1 cellular context compared by ENCODE assay signal in the genomic region with DNA sequence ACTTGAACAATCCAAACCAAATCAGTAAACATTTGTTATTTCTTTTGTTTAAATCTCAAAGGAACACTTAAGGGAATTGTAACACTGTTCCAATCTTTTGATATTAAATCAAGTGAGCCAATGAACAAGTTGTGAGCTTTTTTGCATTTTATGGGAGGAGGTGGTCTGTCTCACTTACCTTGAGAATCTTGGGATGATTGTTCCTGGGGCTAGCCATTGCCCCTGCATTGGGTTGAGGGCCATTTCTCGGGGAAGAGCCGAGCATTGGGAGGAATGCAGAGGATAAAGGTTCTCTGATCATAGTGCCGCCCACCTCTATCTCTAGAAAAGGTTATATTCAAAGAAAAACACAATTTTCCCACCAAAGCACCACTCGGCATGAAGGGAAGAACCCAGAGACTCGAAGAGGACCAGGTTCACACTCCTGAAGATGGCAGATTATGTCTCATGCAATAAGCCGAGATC.
TF ChIP-seq lines count a peak whose summit lies in the region.

No MANE protein-coding gene starts in this region.

TF ChIP-seq in HepG2, 621 proteins besides CTCF, POLR2A, EP300 and RAD21 (continued from another document and continues in another):
- TF ChIP-seq, protein P1, sequence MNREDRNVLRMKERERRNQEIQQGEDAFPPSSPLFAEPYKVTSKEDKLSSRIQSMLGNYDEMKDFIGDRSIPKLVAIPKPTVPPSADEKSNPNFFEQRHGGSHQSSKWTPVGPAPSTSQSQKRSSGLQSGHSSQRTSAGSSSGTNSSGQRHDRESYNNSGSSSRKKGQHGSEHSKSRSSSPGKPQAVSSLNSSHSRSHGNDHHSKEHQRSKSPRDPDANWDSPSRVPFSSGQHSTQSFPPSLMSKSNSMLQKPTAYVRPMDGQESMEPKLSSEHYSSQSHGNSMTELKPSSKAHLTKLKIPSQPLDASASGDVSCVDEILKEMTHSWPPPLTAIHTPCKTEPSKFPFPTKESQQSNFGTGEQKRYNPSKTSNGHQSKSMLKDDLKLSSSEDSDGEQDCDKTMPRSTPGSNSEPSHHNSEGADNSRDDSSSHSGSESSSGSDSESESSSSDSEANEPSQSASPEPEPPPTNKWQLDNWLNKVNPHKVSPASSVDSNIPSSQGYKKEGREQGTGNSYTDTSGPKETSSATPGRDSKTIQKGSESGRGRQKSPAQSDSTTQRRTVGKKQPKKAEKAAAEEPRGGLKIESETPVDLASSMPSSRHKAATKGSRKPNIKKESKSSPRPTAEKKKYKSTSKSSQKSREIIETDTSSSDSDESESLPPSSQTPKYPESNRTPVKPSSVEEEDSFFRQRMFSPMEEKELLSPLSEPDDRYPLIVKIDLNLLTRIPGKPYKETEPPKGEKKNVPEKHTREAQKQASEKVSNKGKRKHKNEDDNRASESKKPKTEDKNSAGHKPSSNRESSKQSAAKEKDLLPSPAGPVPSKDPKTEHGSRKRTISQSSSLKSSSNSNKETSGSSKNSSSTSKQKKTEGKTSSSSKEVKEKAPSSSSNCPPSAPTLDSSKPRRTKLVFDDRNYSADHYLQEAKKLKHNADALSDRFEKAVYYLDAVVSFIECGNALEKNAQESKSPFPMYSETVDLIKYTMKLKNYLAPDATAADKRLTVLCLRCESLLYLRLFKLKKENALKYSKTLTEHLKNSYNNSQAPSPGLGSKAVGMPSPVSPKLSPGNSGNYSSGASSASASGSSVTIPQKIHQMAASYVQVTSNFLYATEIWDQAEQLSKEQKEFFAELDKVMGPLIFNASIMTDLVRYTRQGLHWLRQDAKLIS (CRISPR knock-in tag; IDR thresholded peaks at IDR 0.05): 0 out of 2 replicates have a peak, but pooled peaks have one; percentile 99
- 0 out of 2 replicates have a peak, but pooled peaks have one; percentile 4 for TF ChIP-seq ZNF777 (CRISPR knock-in tag; IDR thresholded peaks at IDR 0.05)
- no peak for TF ChIP-seq KLF16 (CRISPR knock-in tag; IDR thresholded peaks at IDR 0.05)
- 0 out of 2 replicates have a peak, but pooled peaks have one; percentile 2 for TF ChIP-seq ZSCAN25 (CRISPR knock-in tag; IDR thresholded peaks at IDR 0.05)
- TF ChIP-seq, protein P2, sequence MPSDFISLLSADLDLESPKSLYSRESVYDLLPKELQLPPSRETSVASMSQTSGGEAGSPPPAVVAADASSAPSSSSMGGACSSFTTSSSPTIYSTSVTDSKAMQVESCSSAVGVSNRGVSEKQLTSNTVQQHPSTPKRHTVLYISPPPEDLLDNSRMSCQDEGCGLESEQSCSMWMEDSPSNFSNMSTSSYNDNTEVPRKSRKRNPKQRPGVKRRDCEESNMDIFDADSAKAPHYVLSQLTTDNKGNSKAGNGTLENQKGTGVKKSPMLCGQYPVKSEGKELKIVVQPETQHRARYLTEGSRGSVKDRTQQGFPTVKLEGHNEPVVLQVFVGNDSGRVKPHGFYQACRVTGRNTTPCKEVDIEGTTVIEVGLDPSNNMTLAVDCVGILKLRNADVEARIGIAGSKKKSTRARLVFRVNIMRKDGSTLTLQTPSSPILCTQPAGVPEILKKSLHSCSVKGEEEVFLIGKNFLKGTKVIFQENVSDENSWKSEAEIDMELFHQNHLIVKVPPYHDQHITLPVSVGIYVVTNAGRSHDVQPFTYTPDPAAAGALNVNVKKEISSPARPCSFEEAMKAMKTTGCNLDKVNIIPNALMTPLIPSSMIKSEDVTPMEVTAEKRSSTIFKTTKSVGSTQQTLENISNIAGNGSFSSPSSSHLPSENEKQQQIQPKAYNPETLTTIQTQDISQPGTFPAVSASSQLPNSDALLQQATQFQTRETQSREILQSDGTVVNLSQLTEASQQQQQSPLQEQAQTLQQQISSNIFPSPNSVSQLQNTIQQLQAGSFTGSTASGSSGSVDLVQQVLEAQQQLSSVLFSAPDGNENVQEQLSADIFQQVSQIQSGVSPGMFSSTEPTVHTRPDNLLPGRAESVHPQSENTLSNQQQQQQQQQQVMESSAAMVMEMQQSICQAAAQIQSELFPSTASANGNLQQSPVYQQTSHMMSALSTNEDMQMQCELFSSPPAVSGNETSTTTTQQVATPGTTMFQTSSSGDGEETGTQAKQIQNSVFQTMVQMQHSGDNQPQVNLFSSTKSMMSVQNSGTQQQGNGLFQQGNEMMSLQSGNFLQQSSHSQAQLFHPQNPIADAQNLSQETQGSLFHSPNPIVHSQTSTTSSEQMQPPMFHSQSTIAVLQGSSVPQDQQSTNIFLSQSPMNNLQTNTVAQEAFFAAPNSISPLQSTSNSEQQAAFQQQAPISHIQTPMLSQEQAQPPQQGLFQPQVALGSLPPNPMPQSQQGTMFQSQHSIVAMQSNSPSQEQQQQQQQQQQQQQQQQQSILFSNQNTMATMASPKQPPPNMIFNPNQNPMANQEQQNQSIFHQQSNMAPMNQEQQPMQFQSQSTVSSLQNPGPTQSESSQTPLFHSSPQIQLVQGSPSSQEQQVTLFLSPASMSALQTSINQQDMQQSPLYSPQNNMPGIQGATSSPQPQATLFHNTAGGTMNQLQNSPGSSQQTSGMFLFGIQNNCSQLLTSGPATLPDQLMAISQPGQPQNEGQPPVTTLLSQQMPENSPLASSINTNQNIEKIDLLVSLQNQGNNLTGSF (CRISPR knock-in tag; IDR thresholded peaks at IDR 0.05): 0 out of 2 replicates have a peak, but pooled peaks have one; percentile 48
- peak; percentile 97 for TF ChIP-seq ZNF781 (CRISPR knock-in tag; IDR thresholded peaks at IDR 0.05; ENCODE audit: borderline replicate concordance, not compliant biosample characterization)
- TF ChIP-seq ZNF468 (CRISPR knock-in tag; IDR thresholded peaks at IDR 0.05): no peak
- TF ChIP-seq ZNF136 (CRISPR knock-in tag; IDR thresholded peaks at IDR 0.05; ENCODE audit: low read depth): 0 out of 2 replicates have a peak, but pooled peaks have one; percentile 38
- TF ChIP-seq ZKSCAN5 (CRISPR knock-in tag; IDR thresholded peaks at IDR 0.05): no peak
- peak; percentile 87 for TF ChIP-seq AGO2 (optimal IDR thresholded peaks at IDR 0.05; ENCODE audit: low read depth, low read length)
- peak; percentile 78 for TF ChIP-seq ZC3H4 (CRISPR knock-in tag; IDR thresholded peaks at IDR 0.05; ENCODE audit: borderline replicate concordance)
- no peak for TF ChIP-seq XBP1 (CRISPR knock-in tag; IDR thresholded peaks at IDR 0.05)
- peak; percentile 95 for TF ChIP-seq RBFOX2 (IDR thresholded peaks at IDR 0.05; ENCODE audit: low read depth, low read length)
- TF ChIP-seq GATAD2A (CRISPR knock-in tag; IDR thresholded peaks at IDR 0.05): no peak
- no peak; the same call in 1 of the 2 replicates for TF ChIP-seq POLR2AphosphoS5 (IDR thresholded peaks at IDR 0.05; ENCODE audit: low read depth, low read length)
- TF ChIP-seq, protein P3, sequence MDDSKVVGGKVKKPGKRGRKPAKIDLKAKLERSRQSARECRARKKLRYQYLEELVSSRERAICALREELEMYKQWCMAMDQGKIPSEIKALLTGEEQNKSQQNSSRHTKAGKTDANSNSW (CRISPR knock-in tag; IDR thresholded peaks at IDR 0.05; ENCODE audit: borderline replicate concordance): 0 out of 2 replicates have a peak, but pooled peaks have one; percentile 56
- TF ChIP-seq, protein P4, sequence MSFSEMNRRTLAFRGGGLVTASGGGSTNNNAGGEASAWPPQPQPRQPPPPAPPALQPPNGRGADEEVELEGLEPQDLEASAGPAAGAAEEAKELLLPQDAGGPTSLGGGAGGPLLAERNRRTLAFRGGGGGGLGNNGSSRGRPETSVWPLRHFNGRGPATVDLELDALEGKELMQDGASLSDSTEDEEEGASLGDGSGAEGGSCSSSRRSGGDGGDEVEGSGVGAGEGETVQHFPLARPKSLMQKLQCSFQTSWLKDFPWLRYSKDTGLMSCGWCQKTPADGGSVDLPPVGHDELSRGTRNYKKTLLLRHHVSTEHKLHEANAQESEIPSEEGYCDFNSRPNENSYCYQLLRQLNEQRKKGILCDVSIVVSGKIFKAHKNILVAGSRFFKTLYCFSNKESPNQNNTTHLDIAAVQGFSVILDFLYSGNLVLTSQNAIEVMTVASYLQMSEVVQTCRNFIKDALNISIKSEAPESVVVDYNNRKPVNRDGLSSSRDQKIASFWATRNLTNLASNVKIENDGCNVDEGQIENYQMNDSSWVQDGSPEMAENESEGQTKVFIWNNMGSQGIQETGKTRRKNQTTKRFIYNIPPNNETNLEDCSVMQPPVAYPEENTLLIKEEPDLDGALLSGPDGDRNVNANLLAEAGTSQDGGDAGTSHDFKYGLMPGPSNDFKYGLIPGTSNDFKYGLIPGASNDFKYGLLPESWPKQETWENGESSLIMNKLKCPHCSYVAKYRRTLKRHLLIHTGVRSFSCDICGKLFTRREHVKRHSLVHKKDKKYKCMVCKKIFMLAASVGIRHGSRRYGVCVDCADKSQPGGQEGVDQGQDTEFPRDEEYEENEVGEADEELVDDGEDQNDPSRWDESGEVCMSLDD (CRISPR knock-in tag; IDR thresholded peaks at IDR 0.05; ENCODE audit: borderline replicate concordance): 0 out of 2 replicates have a peak, but pooled peaks have one; percentile 15
- TF ChIP-seq TRIM24 (CRISPR knock-in tag; IDR thresholded peaks at IDR 0.05): no peak
- TF ChIP-seq, protein P5, sequence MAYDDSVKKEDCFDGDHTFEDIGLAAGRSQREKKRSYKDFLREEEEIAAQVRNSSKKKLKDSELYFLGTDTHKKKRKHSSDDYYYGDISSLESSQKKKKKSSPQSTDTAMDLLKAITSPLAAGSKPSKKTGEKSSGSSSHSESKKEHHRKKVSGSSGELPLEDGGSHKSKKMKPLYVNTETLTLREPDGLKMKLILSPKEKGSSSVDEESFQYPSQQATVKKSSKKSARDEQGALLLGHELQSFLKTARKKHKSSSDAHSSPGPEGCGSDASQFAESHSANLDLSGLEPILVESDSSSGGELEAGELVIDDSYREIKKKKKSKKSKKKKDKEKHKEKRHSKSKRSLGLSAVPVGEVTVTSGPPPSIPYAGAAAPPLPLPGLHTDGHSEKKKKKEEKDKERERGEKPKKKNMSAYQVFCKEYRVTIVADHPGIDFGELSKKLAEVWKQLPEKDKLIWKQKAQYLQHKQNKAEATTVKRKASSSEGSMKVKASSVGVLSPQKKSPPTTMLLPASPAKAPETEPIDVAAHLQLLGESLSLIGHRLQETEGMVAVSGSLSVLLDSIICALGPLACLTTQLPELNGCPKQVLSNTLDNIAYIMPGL (CRISPR knock-in tag; IDR thresholded peaks at IDR 0.05; ENCODE audit: borderline replicate concordance in 1 of 2, low read depth in 1 of 2): no peak
- no peak for TF ChIP-seq KLF12 (CRISPR knock-in tag; IDR thresholded peaks at IDR 0.05; ENCODE audit: borderline replicate concordance)
- TF ChIP-seq, protein P6, sequence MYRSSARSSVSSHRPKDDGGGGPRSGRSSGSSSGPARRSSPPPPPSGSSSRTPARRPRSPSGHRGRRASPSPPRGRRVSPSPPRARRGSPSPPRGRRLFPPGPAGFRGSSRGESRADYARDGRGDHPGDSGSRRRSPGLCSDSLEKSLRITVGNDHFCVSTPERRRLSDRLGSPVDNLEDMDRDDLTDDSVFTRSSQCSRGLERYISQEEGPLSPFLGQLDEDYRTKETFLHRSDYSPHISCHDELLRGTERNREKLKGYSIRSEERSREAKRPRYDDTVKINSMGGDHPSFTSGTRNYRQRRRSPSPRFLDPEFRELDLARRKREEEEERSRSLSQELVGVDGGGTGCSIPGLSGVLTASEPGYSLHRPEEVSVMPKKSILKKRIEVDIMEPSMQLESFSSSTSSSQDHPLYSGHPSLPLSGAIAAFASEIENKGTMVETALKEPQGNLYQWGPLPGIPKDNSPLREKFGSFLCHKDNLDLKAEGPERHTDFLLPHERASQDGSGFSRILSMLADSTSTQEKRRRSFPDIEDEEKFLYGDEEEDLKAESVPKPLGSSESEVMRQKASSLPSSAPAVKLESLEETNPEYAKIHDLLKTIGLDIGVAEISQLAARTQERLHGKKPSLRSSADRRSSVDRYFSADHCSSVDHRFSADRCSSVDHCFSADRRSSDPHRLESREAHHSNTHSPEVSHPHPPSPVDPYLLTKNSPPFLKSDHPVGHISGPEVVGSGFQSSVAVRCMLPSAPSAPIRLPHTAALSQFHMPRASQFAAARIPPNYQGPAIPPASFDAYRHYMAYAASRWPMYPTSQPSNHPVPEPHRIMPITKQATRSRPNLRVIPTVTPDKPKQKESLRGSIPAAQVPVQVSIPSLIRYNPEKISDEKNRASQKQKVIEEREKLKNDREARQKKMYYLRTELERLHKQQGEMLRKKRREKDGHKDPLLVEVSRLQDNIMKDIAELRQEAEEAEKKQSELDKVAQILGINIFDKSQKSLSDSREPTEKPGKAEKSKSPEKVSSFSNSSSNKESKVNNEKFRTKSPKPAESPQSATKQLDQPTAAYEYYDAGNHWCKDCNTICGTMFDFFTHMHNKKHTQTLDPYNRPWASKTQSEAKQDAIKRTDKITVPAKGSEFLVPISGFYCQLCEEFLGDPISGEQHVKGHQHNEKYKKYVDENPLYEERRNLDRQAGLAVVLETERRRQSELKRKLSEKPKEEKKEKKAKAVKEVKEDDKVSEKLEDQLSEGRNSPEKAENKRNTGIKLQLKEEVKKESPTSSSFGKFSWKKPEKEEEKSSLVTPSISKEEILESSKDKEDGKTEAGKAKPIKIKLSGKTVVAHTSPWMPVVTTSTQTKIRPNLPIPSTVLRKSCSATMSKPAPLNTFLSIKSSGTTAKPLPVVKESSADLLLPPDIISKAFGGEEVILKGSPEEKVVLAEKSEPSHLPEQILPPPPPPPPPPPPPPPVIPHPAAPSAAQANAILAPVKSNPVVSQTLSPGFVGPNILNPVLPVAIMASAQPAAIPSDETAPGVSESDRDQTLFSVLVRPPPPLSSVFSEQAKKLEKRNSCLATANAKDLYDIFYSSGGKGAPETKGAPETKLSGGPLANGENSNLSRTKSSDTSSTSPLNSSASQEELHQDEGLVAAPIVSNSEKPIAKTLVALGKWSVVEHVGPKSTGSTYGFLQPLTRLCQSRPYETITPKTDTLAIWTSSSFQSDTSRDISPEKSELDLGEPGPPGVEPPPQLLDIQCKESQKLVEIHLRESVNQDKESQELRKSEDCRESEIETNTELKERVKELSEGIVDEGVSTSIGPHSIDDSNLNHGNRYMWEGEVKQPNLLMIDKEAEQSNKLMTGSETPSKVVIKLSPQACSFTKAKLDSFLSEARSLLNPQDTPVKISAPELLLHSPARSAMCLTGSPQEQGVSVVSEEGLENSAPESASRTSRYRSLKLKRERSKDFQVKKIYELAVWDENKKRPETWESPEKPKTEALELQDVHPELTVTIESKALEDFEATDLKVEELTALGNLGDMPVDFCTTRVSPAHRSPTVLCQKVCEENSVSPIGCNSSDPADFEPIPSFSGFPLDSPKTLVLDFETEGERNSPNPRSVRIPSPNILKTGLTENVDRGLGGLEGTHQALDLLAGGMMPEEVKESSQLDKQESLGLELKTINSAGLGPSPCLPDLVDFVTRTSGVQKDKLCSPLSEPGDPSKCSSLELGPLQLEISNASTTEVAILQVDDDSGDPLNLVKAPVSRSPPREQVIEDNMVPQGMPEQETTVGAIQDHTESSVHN (CRISPR knock-in tag; IDR thresholded peaks at IDR 0.05): no peak
- TF ChIP-seq ARNT2 (CRISPR knock-in tag; IDR thresholded peaks at IDR 0.05; ENCODE audit: low read depth): no peak
- TF ChIP-seq ISX (CRISPR knock-in tag; conservative IDR thresholded peaks at IDR 0.05): peak; percentile 18; the same call in 1 of the 2 replicates
- TF ChIP-seq, protein P7, sequence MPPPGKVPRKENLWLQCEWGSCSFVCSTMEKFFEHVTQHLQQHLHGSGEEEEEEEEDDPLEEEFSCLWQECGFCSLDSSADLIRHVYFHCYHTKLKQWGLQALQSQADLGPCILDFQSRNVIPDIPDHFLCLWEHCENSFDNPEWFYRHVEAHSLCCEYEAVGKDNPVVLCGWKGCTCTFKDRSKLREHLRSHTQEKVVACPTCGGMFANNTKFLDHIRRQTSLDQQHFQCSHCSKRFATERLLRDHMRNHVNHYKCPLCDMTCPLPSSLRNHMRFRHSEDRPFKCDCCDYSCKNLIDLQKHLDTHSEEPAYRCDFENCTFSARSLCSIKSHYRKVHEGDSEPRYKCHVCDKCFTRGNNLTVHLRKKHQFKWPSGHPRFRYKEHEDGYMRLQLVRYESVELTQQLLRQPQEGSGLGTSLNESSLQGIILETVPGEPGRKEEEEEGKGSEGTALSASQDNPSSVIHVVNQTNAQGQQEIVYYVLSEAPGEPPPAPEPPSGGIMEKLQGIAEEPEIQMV (CRISPR knock-in tag; IDR thresholded peaks at IDR 0.05; ENCODE audit: low read depth): no peak
- peak; percentile 65; the same call in 1 of the 2 replicates for TF ChIP-seq ZFP82 (CRISPR knock-in tag; IDR thresholded peaks at IDR 0.05; ENCODE audit: borderline replicate concordance)
- TF ChIP-seq ZNF256 (CRISPR knock-in tag; conservative IDR thresholded peaks at IDR 0.05): peak; percentile 41; the same call in 1 of the 2 replicates
- no peak for TF ChIP-seq HDAC1 (CRISPR knock-in tag; IDR thresholded peaks at IDR 0.05)
